Comparison of ENCODE assay signal across 21 cellular contexts in genomic region chr17:79690988-79691836, GRCh38. TPM values are rescaled to one million over a fixed set of nuclear protein-coding genes. Genes with fewer than 3 reads are reported as not detected.
DNase-seq lines count a peak whose midpoint lies in the region; ATAC-seq and TF ChIP-seq lines count a peak whose summit lies in the region.
"Had no signal": no experiment of that assay in that cellular context is flagged by ENCODE, and none has a peak within 500 bp of the region (broad histone marks: within the 10 kb centered on the region; RNA-seq: fewer than 3 reads in every experiment).

No MANE protein-coding gene starts in this region.

- H3K79me1 ChIP-seq in mesenchymal stem cell (replicated peaks; ENCODE audit: low read length, poor library complexity, severe bottlenecking), result no peaks in the 10 kb centered on the region

- H3K27me3 ChIP-seq in sigmoid colon (no peaks in the 10 kb centered on the region), mesenchymal stem cell (ENCODE audit: control insufficient read depth in 1 of 2, insufficient read depth in 1 of 2, low read length in 2 of 2) (peaks cover 18 to 86% of the 10 kb centered on the region in 2 experiments)

- no peak for ATAC-seq in Right ventricle myocardium inferior
- no peak for ATAC-seq in left cardiac atrium
- ATAC-seq in GM21723 (IDR thresholded peaks at IDR 0.05; ENCODE audit: unreplicated experiment), result no peak
- ATAC-seq in GM21447 (IDR thresholded peaks at IDR 0.05; ENCODE audit: unreplicated experiment), result no peak
- ATAC-seq: PC-3, SK-N-SH treated with all-trans-retinoic acid at 6 μM for 48 hours had no signal

- intact Hi-C loops in Right ventricle myocardium inferior (cut with DNase I), result no loop called here
- intact Hi-C loops in left cardiac atrium (cut with DNase I), result no loop called here
- intact Hi-C loops in sigmoid colon (cut with DNase I), result no loop called here

- H4K8ac ChIP-seq in mesenchymal stem cell (ENCODE audit: low read length), result no peak overlapping the region

- no peak overlapping the region for H2AK5ac ChIP-seq in mesenchymal stem cell (ENCODE audit: low read length, severe bottlenecking)

- H3K9ac ChIP-seq in mesenchymal stem cell (ENCODE audit: low read length), result no peak overlapping the region
- H3K9ac ChIP-seq: KMS-11 had no signal

- TF ChIP-seq CTCF in sigmoid colon (IDR thresholded peaks at IDR 0.05), result no peak

- H3K14ac ChIP-seq in mesenchymal stem cell (ENCODE audit: low read length in 2 of 2), result no peak overlapping the region

- H3K27ac ChIP-seq in cingulate gyrus (ENCODE audit: low read depth, low read length) (peak overlapping the region; percentile 10), sigmoid colon (peak overlapping the region in 3 of 4 donors; percentile 40 to 71 (median 63)), mesenchymal stem cell (ENCODE audit: low read length, poor library complexity, severe bottlenecking) (no peak overlapping the region)
- H3K27ac ChIP-seq: 22Rv1, KMS-11, SJCRH30 had no signal

- no peaks in the 10 kb centered on the region for H3K36me3 ChIP-seq in sigmoid colon
- no peaks in the 10 kb centered on the region for H3K36me3 ChIP-seq in mesenchymal stem cell (ENCODE audit: control insufficient read depth in 1 of 2, insufficient read depth in 2 of 2, low read depth in 1 of 2, low read length in 2 of 2)
- H3K36me3 ChIP-seq: SJCRH30 had no signal

- no peak overlapping the region for H2BK12ac ChIP-seq in mesenchymal stem cell (ENCODE audit: low read length in 2 of 2)

- H3K4me1 ChIP-seq in sigmoid colon (peaks cover 0 to 43% (median 39%) of the 10 kb centered on the region in 4 donors), mesenchymal stem cell (ENCODE audit: control insufficient read depth, insufficient read depth, low read depth, low read length) (peaks cover 17% of the 10 kb centered on the region)

- H3K4me3 ChIP-seq in sigmoid colon, result no peak overlapping the region
- H3K4me3 ChIP-seq in mesenchymal stem cell (ENCODE audit: insufficient read depth in 1 of 2, low read depth in 1 of 2, low read length in 2 of 2), result no peak overlapping the region
- H3K4me3 ChIP-seq: SJCRH30 had no signal

- H3K9me3 ChIP-seq in sigmoid colon, result no peaks in the 10 kb centered on the region
- H3K9me3 ChIP-seq in mesenchymal stem cell (ENCODE audit: control insufficient read depth, low read length), result no peaks in the 10 kb centered on the region
- H3K9me3 ChIP-seq: SJCRH30 had no signal

- H4K91ac ChIP-seq in mesenchymal stem cell (ENCODE audit: low read length), result no peak overlapping the region

- H2BK5ac ChIP-seq in mesenchymal stem cell (ENCODE audit: low read depth, low read length, poor library complexity, severe bottlenecking), result no peak overlapping the region

- H3K18ac ChIP-seq in mesenchymal stem cell (ENCODE audit: low read depth in 1 of 2, low read length in 2 of 2), result no peak overlapping the region

- DNase-seq in Right ventricle myocardium inferior (ENCODE audit: missing footprints), result peak; percentile 52
- DNase-seq in left cardiac atrium, result no peak
- peak; percentile 0 for DNase-seq in NCI-H1048 (lab: John Stamatoyannopoulos, UW)
- DNase-seq in sigmoid colon, result no peak
- DNase-seq in mesenchymal stem cell, result no peak
- DNase-seq: Calu3, DMS153, HFFc6, NCI-H1436, NCI-H187 treated with DMSO at 0.1 percent for 48 hours, NCI-H524, NCI-H774, PC-3, SJCRH30 had no signal

- H2BK120ac ChIP-seq in mesenchymal stem cell (ENCODE audit: low read depth, low read length), result no peak overlapping the region

- no peak for TF ChIP-seq POLR2A in sigmoid colon (IDR thresholded peaks at IDR 0.05)

- TF ChIP-seq EP300 in sigmoid colon (IDR thresholded peaks at IDR 0.05), result no peak

- no peak overlapping the region for H2BK15ac ChIP-seq in mesenchymal stem cell (ENCODE audit: low read depth, poor library complexity, severe bottlenecking)

- H3K23ac ChIP-seq in mesenchymal stem cell (ENCODE audit: low read length in 2 of 2), result no peak overlapping the region

- H3K4me2 ChIP-seq in mesenchymal stem cell (ENCODE audit: low read length, poor library complexity, severe bottlenecking), result no peak overlapping the region
- H3K4me2 ChIP-seq: KMS-11 had no signal

- H2AFZ ChIP-seq in mesenchymal stem cell (ENCODE audit: low read depth, low read length), result no peak overlapping the region

- no peak overlapping the region for H3K4ac ChIP-seq in mesenchymal stem cell (ENCODE audit: low read depth in 1 of 2, low read length in 2 of 2)

- WGBS in sigmoid colon, 2 donors, result 76 to 81% methylated on average over 21 of the region's 21 CpGs
- WGBS in mesenchymal stem cell, result 76% methylated on average over 21 of the region's 21 CpGs

RNA-seq across cellular contexts. Expression of gene ENPP7, which starts 39.5 kb away (rescaled TPM):
- total RNA-seq in Right ventricle myocardium inferior (not detected), left cardiac atrium (not detected), sigmoid colon (not detected)
- not detected for polyA plus RNA-seq in sigmoid colon
- not detected for polyA plus RNA-seq in mesenchymal stem cell (2013, experiment 1 of 2)
- polyA plus RNA-seq in mesenchymal stem cell (2013, experiment 2 of 2), result not detected
- total RNA-seq: Calu3, HFFc6, PC-3, SJCRH30 had no signal
- polyA plus RNA-seq: CD14-positive monocyte had no signal

Comparison
In these comparisons a context has a peak if more than half of its experiments do, and no peak if none do; other contexts are left out.
1. DNase-seq: peak in Right ventricle myocardium inferior (single experiment) and NCI-H1048 (single experiment); none in left cardiac atrium (single experiment), sigmoid colon (single experiment) and mesenchymal stem cell (single experiment).